In the genomic region with DNA sequence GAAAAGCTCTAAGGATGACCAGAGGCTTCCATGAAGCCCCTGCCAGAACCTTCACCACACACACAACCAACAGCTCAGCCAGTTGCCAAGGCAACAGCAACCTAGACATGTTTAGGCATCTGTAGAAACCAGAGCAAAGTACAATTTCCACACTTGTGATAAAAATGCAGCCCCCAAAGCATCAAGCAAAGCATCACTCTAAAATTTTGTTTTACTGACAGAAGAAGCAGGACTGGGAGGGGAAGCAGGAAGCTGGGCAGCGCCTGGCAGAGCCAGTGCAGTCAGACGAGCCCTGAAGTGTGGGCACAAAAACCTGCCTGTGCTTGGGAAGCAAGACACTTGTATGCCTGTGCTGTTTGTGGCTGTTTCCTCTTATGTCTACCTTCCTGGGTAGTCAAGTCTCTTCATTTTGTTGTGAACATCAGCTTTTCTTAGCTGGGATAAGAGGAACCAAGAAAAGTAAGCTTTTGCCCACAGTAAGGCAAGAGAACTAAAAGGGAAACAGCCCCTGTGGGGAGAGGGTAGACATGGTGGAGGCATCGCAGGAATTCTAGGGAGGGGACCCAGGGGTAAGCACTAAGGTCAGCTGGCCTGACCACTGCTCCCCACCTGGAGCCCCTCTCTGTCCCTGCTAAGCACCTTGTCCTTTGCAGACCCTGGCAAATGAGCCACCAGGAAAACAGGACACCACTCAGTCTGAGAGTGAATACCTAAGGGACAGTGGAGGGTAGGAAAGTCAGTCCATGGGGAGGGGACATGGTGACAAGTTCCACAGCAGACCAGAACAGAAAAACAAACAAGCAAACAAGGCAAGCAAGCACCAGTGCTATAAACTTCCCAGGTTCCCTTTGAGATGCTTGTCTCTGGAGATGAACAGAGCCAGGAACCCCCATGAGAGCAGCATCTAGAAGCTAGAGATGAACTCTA, we compare ENCODE assay signal across 9 cellular contexts. TPM values are rescaled to one million over a fixed set of nuclear protein-coding genes. Genes with fewer than 3 reads are reported as not detected.
A peak's percentile ranks its signal among the peaks of the same experiment; 100 is the strongest.
DNase-seq lines count a peak whose midpoint lies in the region; ATAC-seq, FAIRE-seq and TF ChIP-seq lines count a peak whose summit lies in the region.
"Had no signal": no experiment of that assay in that cellular context is flagged by ENCODE, and none has a peak within 500 bp of the region (broad histone marks: within the 10 kb centered on the region; RNA-seq: fewer than 3 reads in every experiment).

No MANE protein-coding gene starts in this region.

- H3K27ac Mint-ChIP-seq in activated T-cell treated with anti-CD3 and anti-CD28 coated beads, Interleukin-2, amount 50 U/mL, for 72 hours, result no peak overlapping the region

- H3K9me3 Mint-ChIP-seq in activated T-cell treated with anti-CD3 and anti-CD28 coated beads, Interleukin-2, amount 50 U/mL, for 72 hours, result no peaks in the 10 kb centered on the region

- H3K27me3 ChIP-seq in GM12878 (replicated peaks in 1 of 2; ENCODE audit: control insufficient read depth in 2 of 2, insufficient read depth in 2 of 2, low read length in 1 of 2) (no peaks in the 10 kb centered on the region), upper lobe of left lung (no peaks in the 10 kb centered on the region), BE2C (no peaks in the 10 kb centered on the region)

- intact Hi-C loops in GM12878 (cut with micrococcal nuclease; ENCODE audit: unreplicated experiment), result no loop called here

- RAD21 ChIA-PET in GM12878 (lab: Charles Lee; ENCODE audit: unreplicated experiment), result interaction anchor here (1.3 to 2.9 kb wide), 6 partner anchors 11 to 112 kb away, joined by 3 to 17 read pairs (median 6); no protein-coding TSS in a partner anchor

- peak in 1 of 2 donors; percentile 7 for DNase-seq in activated T-cell treated with anti-CD3 and anti-CD28 coated beads, Interleukin-2, amount 50 U/mL, for 72 hours
- DNase-seq in activated T-cell treated with anti-CD3 and anti-CD28 coated beads for 4 hours, result no peak
- DNase-seq in GM12878 (ENCODE audit: low read depth, low spot score), result no peak
- peak; percentile 40 to 43 for DNase-seq in lung microvascular endothelial cell (ENCODE audit: low read depth in 2 of 2)
- DNase-seq in upper lobe of left lung, result peak in 1 of 2 donors; percentile 74
- DNase-seq in effector CD8-positive, alpha-beta T cell (lab: John Stamatoyannopoulos, UW), result no peak
- DNase-seq in BE2C, result no peak

- peaks cover 89% of the 10 kb centered on the region for H3K4me1 Mint-ChIP-seq in activated T-cell treated with anti-CD3 and anti-CD28 coated beads, Interleukin-2, amount 50 U/mL, for 72 hours (ENCODE audit: low read depth)

- ATAC-seq in activated T-cell treated with anti-CD3 and anti-CD28 coated beads, Interleukin-2, amount 50 U/mL, for 72 hours (replicated peaks in 1 of 2), result peak; percentile 27 to 30
- ATAC-seq in GM12878 (peak; percentile 67), upper lobe of left lung (ENCODE audit: low FRiP score in 2 of 2) (peak; percentile 39 to 74), GM18505 (IDR thresholded peaks at IDR 0.05; ENCODE audit: unreplicated experiment) (no peak)

- H3K9ac ChIP-seq in GM12878 (ENCODE audit: control insufficient read depth, insufficient read depth, low read length), result peak overlapping the region; percentile 42

- no peaks in the 10 kb centered on the region for H4K20me1 ChIP-seq in GM12878 (ENCODE audit: control insufficient read depth, insufficient read depth)

- H3K36me3 Mint-ChIP-seq in activated T-cell treated with anti-CD3 and anti-CD28 coated beads, Interleukin-2, amount 50 U/mL, for 72 hours (ENCODE audit: insufficient read depth in 2 of 2), result no peaks in the 10 kb centered on the region

- WGBS in GM12878 (ENCODE audit: insufficient coverage, insufficient replicate concordance, low lambda C conversion rate, missing lambda C conversion rate), result 0% methylated on average over 3 of the region's 3 CpGs
- 22 to 30% methylated on average over 2 to 3 of the region's 3 CpGs for WGBS in upper lobe of left lung, 2 donors

- no peaks in the 10 kb centered on the region for H3K9me3 ChIP-seq in GM12878 (replicated peaks; ENCODE audit: control insufficient read depth, insufficient read depth, low read length)
- H3K9me3 ChIP-seq in upper lobe of left lung, result no peaks in the 10 kb centered on the region
- no peaks in the 10 kb centered on the region for H3K9me3 ChIP-seq in BE2C

- POLR2A ChIA-PET in GM12878 (lab: Charles Lee), result interaction anchor here (1.1 to 6.1 kb wide), 6 partner anchors 10 to 107 kb away, joined by 3 to 63 read pairs (median 4); a partner anchor contains a TSS

- BruUV-seq in GM12878 (replicated peaks; lab: Mats Ljungman, UMichigan), result no TSS peak

- TF ChIP-seq CTCF in GM12878 (IDR thresholded peaks at IDR 0.05 in 2 of 3, conservative IDR thresholded peaks at IDR 0.05 in 1 of 3; ENCODE audit: control insufficient read depth in 2 of 3, extremely low read depth in 1 of 3, insufficient read depth in 1 of 3, low read depth in 3 of 3, low read length in 3 of 3), result no peak
- no peak for TF ChIP-seq CTCF in upper lobe of left lung (IDR thresholded peaks at IDR 0.05)
- no peak for TF ChIP-seq CTCF in BE2C (IDR thresholded peaks at IDR 0.05; ENCODE audit: low read depth, low read length)

- TF ChIP-seq EP300 in GM12878 (IDR thresholded peaks at IDR 0.05; ENCODE audit: borderline replicate concordance in 1 of 2, control insufficient read depth in 1 of 2, low read depth in 2 of 2, low read length in 2 of 2), result no peak
- no peak for TF ChIP-seq EP300 in upper lobe of left lung (IDR thresholded peaks at IDR 0.05)

- H3K36me3 ChIP-seq in GM12878 (ENCODE audit: control insufficient read depth in 2 of 2, insufficient read depth in 2 of 2, low read length in 1 of 2) (0 out of 4 replicates have a peak, but pooled peaks cover 0 to 3% of the 10 kb centered on the region in 2 experiments), upper lobe of left lung (no peaks in the 10 kb centered on the region), BE2C (no peaks in the 10 kb centered on the region)

- TF ChIP-seq RAD21 in GM12878 (IDR thresholded peaks at IDR 0.05; ENCODE audit: insufficient read depth, low read depth, low read length), result no peak

- no peak overlapping the region for H2AFZ ChIP-seq in GM12878 (ENCODE audit: control insufficient read depth, low read depth, low read length)

- H3K4me1 ChIP-seq in GM12878 (ENCODE audit: control insufficient read depth, insufficient read depth, low read length), result peaks cover 73% of the 10 kb centered on the region
- peaks cover 66 to 95% (median 74%) of the 10 kb centered on the region in 4 donors for H3K4me1 ChIP-seq in upper lobe of left lung
- peaks cover 7% of the 10 kb centered on the region; the same call in 1 of the 2 replicates for H3K4me1 ChIP-seq in BE2C

- peak overlapping the region; percentile 22 for H3K4me3 ChIP-seq in GM12878
- no peak overlapping the region for H3K4me3 ChIP-seq in upper lobe of left lung
- no peak overlapping the region for H3K4me3 ChIP-seq in BE2C (ENCODE audit: low read depth, low read length)
- H3K4me3 ChIP-seq: SK-N-MC had no signal

- H3K4me2 ChIP-seq in GM12878 (ENCODE audit: control insufficient read depth, insufficient read depth), result peak overlapping the region; percentile 53

- TF ChIP-seq POLR2A in GM12878 (IDR thresholded peaks at IDR 0.05; ENCODE audit: low read depth, low read length), result no peak
- no peak for TF ChIP-seq POLR2A in upper lobe of left lung (IDR thresholded peaks at IDR 0.05)
- no peak for TF ChIP-seq POLR2A in GM18505 (IDR thresholded peaks at IDR 0.05; ENCODE audit: borderline replicate concordance, extremely low read depth, insufficient read depth, insufficient read length)

- in situ Hi-C loops in GM12878 (cut with MboI), result no loop called here

- CTCF ChIA-PET in GM12878 (lab: Yijun Ruan, JAX), result interaction anchor here (1.0 to 2.4 kb wide), 7 partner anchors 8 to 145 kb away, joined by 3 to 11 read pairs (median 4); a partner anchor contains a TSS

- peak; percentile 70 for FAIRE-seq in GM12878 (lab: Jason Lieb, UNC)

- H3K27me3 Mint-ChIP-seq in activated T-cell treated with anti-CD3 and anti-CD28 coated beads, Interleukin-2, amount 50 U/mL, for 72 hours (ENCODE audit: low read depth), result no peaks in the 10 kb centered on the region

- SMC1A ChIA-PET in GM12878 (lab: Charles Lee; ENCODE audit: uncharacterized antibody, unreplicated experiment), result interaction anchor here (0.6 to 5.5 kb wide), 14 partner anchors 8 to 107 kb away, joined by 3 to 62 read pairs (median 3); a partner anchor contains a TSS

- H3K79me2 ChIP-seq in GM12878 (ENCODE audit: control insufficient read depth, insufficient read depth, low read length), result peaks cover 96% of the 10 kb centered on the region

- H3K27ac ChIP-seq in GM12878 (ENCODE audit: control insufficient read depth, insufficient read depth) (peak overlapping the region; percentile 77), upper lobe of left lung (peak overlapping the region; percentile 5 to 78 (median 54))
- H3K27ac ChIP-seq: SK-N-MC had no signal

- H3K4me3 Mint-ChIP-seq in activated T-cell treated with anti-CD3 and anti-CD28 coated beads, Interleukin-2, amount 50 U/mL, for 72 hours, result peak overlapping the region; percentile 42 to 67

TF ChIP-seq in GM12878, 131 proteins besides CTCF, POLR2A, EP300 and RAD21 (continues in another document):
- TF ChIP-seq EED (IDR thresholded peaks at IDR 0.05; ENCODE audit: low read depth), result peak; percentile 50; the same call in 1 of the 2 replicates

RNA-seq across cellular contexts. Expression of a gene that starts 13.4 kb away (rescaled TPM):
- 10 to 100 TPM; 28.8 to 31.3 TPM for total RNA-seq in activated T-cell treated with anti-CD3 and anti-CD28 coated beads, Interleukin-2, amount 50 U/mL, for 72 hours
- total RNA-seq in GM12878 (2013; cell fraction: nucleolus; rRNA removed), result 83.4 and 87.9 TPM in 2 replicates
- total RNA-seq in GM12878 (2014; rRNA removed) (26.4 and 27.5 TPM in 2 replicates), GM12878 (2014; rRNA removed; fragmentation: Illumina TruSeq; extraction: Trizol) (42.1 and 45.9 TPM in 2 replicates), GM12878 (2021) (78.7 and 80.6 TPM in 2 replicates), lung microvascular endothelial cell (59.9 and 88.9 TPM in 2 replicates), upper lobe of left lung (100 to 1,000 TPM; 120 to 186 (median 151) TPM)
- polyA plus RNA-seq in GM12878 (2011; ENCODE audit: low read depth), result 24.4 TPM
- polyA plus RNA-seq in GM12878 (2011; rRNA removed) (57.4 and 67.7 TPM in 2 replicates), GM12878 (2014; fragmentation: Illumina TruSeq; extraction: Trizol) (36.0 and 47.4 TPM in 2 replicates), GM12878 (2014; fragmentation: Nextera tagmentation; extraction: Ambion mirVana) (1 to 10 TPM in 1 of 2 experiments, under 1 TPM in 1; 0.93 to 1.6 TPM), GM12878 (2014; rRNA removed) (53.9 and 60.0 TPM in 2 replicates), GM12878 (2016; fragmentation: Nextera tagmentation; extraction: Ambion mirVana) (10 to 100 TPM; 46.3 to 49.5 TPM)
- 66.7 and 69.8 TPM in 2 replicates for polyA plus RNA-seq in GM12878 (2011; cell fraction: cytosol; rRNA removed)
- polyA plus RNA-seq in GM12878 (2011; cell fraction: nucleus; rRNA removed), result 83.2 and 88.8 TPM in 2 replicates
- 38.7 and 45.2 TPM in 2 replicates for polyA plus RNA-seq in GM12878 (2012)
- 36.6 and 45.8 TPM in 2 replicates for polyA minus RNA-seq in GM12878 (2011; rRNA and poly(A)+ RNA removed)
- 13.4 and 13.5 TPM in 2 replicates for polyA minus RNA-seq in GM12878 (2011; cell fraction: cytosol; rRNA and poly(A)+ RNA removed)
- 12.2 and 18.0 TPM in 2 replicates for polyA minus RNA-seq in GM12878 (2011; cell fraction: nucleus; rRNA and poly(A)+ RNA removed)
- polyA plus RNA-seq in BE2C (2012; ENCODE audit: insufficient read depth, insufficient read length, low read depth), result 45.9 TPM

Comparison
In these comparisons a context has a peak if more than half of its experiments do, and no peak if none do; other contexts are left out.
1. DNase-seq: peak in lung microvascular endothelial cell (2 of 2); none in activated T-cell treated with anti-CD3 and anti-CD28 coated beads for 4 hours (single experiment), GM12878 (single experiment), effector CD8-positive, alpha-beta T cell (single experiment) and BE2C (single experiment).